In genomic region chr1:30538906-30539855, GRCh38 we compare ENCODE assay signal across 16 cellular contexts.
DNase-seq lines count a peak whose midpoint lies in the region; ATAC-seq and TF ChIP-seq lines count a peak whose summit lies in the region.
"Had no signal": no experiment of that assay in that cellular context is flagged by ENCODE, and none has a peak within 500 bp of the region (broad histone marks: within the 10 kb centered on the region; RNA-seq: fewer than 3 reads in every experiment).

No MANE protein-coding gene starts in this region.

- no peak for TF ChIP-seq POLR2A in spleen (IDR thresholded peaks at IDR 0.05)

- no peak overlapping the region for H3K27ac ChIP-seq in right atrium auricular region
- no peak overlapping the region for H3K27ac ChIP-seq in coronary artery
- no peak overlapping the region for H3K27ac ChIP-seq in spleen
- H3K27ac ChIP-seq: C4-2B, HL-60 had no signal

- no peaks in the 10 kb centered on the region for H3K27me3 ChIP-seq in right atrium auricular region
- H3K27me3 ChIP-seq in spleen (replicated peaks in 1 of 7): peaks cover 0 to 17% (median 0%) of the 10 kb centered on the region in 7 donors
- H3K27me3 ChIP-seq: BE2C had no signal

- 68 to 79% (median 71%) methylated on average over 11 to 13 of the region's 13 CpGs for WGBS in spleen, 5 donors

- H3K4me1 ChIP-seq in right atrium auricular region (no peaks in the 10 kb centered on the region), spleen (peaks cover 0 to 26% (median 4%) of the 10 kb centered on the region in 6 donors)
- H3K4me1 ChIP-seq: BE2C, Caco-2 had no signal

- intact Hi-C loops in left ventricle myocardium superior (cut with micrococcal nuclease) (no loop called here), spleen (cut with DNase I; ENCODE audit: low total_unique reads) (no loop called here)

- H3K36me3 ChIP-seq in right atrium auricular region (no peaks in the 10 kb centered on the region), spleen (no peaks in the 10 kb centered on the region)
- H3K36me3 ChIP-seq: BE2C had no signal

- no peak for ATAC-seq in left ventricle myocardium superior
- ATAC-seq: CD8-positive, alpha-beta T cell; HCT116 had no signal

- TF ChIP-seq CTCF in right atrium auricular region (IDR thresholded peaks at IDR 0.05): no peak
- TF ChIP-seq CTCF in coronary artery (IDR thresholded peaks at IDR 0.05): no peak
- TF ChIP-seq CTCF in spleen (IDR thresholded peaks at IDR 0.05 in 8 of 11, conservative IDR thresholded peaks at IDR 0.05 in 3 of 11): no peak

- H3K9me3 ChIP-seq in right atrium auricular region (no peaks in the 10 kb centered on the region), spleen (no peaks in the 10 kb centered on the region)
- H3K9me3 ChIP-seq: BE2C, Caco-2 had no signal

- H3K4me3 ChIP-seq in right atrium auricular region (no peak overlapping the region), coronary artery (no peak overlapping the region), spleen (no peak overlapping the region)

- DNase-seq in right atrium auricular region (ENCODE audit: low spot score) (peak; percentile 53), left ventricle myocardium superior (no peak), coronary artery (ENCODE audit: low spot score) (peak; percentile 49), mesenteric fat pad (ENCODE audit: low spot score) (peak; percentile 68), spleen (peak; percentile 51), SW480 (ENCODE audit: low spot score) (no peak), NCI-H128 (lab: John Stamatoyannopoulos, UW; ENCODE audit: unreplicated experiment) (no peak)
- no peak for DNase-seq in activated CD4-positive, alpha-beta T cell treated with anti-CD3 and anti-CD28 coated beads for 48 hours
- DNase-seq: BE2C; Caco-2; CD8-positive, alpha-beta T cell; DND-41; GDM1 had no signal

Comparison
In these comparisons a context has a peak if more than half of its experiments do, and no peak if none do; other contexts are left out.
1. DNase-seq: peak in right atrium auricular region (single experiment), coronary artery (single experiment), mesenteric fat pad (single experiment) and spleen (single experiment); none in left ventricle myocardium superior (single experiment), SW480 (single experiment), NCI-H128 (single experiment) and activated CD4-positive, alpha-beta T cell treated with anti-CD3 and anti-CD28 coated beads for 48 hours (single experiment).